In genomic region chr3:39388741-39389248, GRCh38 we compare ENCODE assay signal across 9 cellular contexts. TPM values are rescaled to one million over a fixed set of nuclear protein-coding genes. Genes with fewer than 3 reads are reported as not detected.
DNase-seq lines count a peak whose midpoint lies in the region; ATAC-seq and TF ChIP-seq lines count a peak whose summit lies in the region.
"Had no signal": no experiment of that assay in that cellular context is flagged by ENCODE, and none has a peak within 500 bp of the region (broad histone marks: within the 10 kb centered on the region; RNA-seq: fewer than 3 reads in every experiment).

No MANE protein-coding gene starts in this region.

- TF ChIP-seq CTCF in psoas muscle (IDR thresholded peaks at IDR 0.05): no peak

- 86 to 90% (median 89%) methylated on average over 2 of the region's 2 CpGs for WGBS in psoas muscle, 3 donors

- H3K36me3 ChIP-seq in psoas muscle (ENCODE audit: insufficient read depth in 1 of 2, low read depth in 1 of 2): peaks cover 12 to 49% of the 10 kb centered on the region in 2 donors

- H3K36me3 Mint-ChIP-seq in activated naive CD8-positive, alpha-beta T cell treated with anti-CD3 and anti-CD28 coated beads, Interleukin-2, amount 50 U/mL, for 24 hours (ENCODE audit: low read depth): peaks cover 50% of the 10 kb centered on the region

- H3K9me3 ChIP-seq in psoas muscle: no peaks in the 10 kb centered on the region
- H3K9me3 ChIP-seq: right atrium auricular region had no signal

- DNase-seq in activated naive CD8-positive, alpha-beta T cell treated with anti-CD3 and anti-CD28 coated beads, Interleukin-2, amount 50 U/mL, for 24 hours: no peak
- DNase-seq in psoas muscle (no peak), pons (ENCODE audit: low spot score) (no peak), Ammon's horn (ENCODE audit: low spot score) (no peak), mesenteric fat pad (ENCODE audit: low spot score) (no peak)

- peak; percentile 75 for ATAC-seq in GM18502 (IDR thresholded peaks at IDR 0.05; ENCODE audit: poor library complexity, unreplicated experiment)
- peak; percentile 72 for ATAC-seq in GM21367 (IDR thresholded peaks at IDR 0.05; ENCODE audit: unreplicated experiment)
- ATAC-seq in HG03196 (IDR thresholded peaks at IDR 0.05; ENCODE audit: unreplicated experiment): peak; percentile 78
- peak; percentile 35 for ATAC-seq in activated naive CD8-positive, alpha-beta T cell treated with anti-CD3 and anti-CD28 coated beads, Interleukin-2, amount 50 U/mL, for 24 hours
- no peak for ATAC-seq in psoas muscle

- H3K4me1 ChIP-seq in psoas muscle: peaks cover 16% of the 10 kb centered on the region

- H3K4me1 Mint-ChIP-seq in activated naive CD8-positive, alpha-beta T cell treated with anti-CD3 and anti-CD28 coated beads, Interleukin-2, amount 50 U/mL, for 24 hours: peaks cover 61% of the 10 kb centered on the region

- H3K27me3 Mint-ChIP-seq in activated naive CD8-positive, alpha-beta T cell treated with anti-CD3 and anti-CD28 coated beads, Interleukin-2, amount 50 U/mL, for 24 hours: no peaks in the 10 kb centered on the region

- peak overlapping the region; percentile 18 for H3K4me3 Mint-ChIP-seq in activated naive CD8-positive, alpha-beta T cell treated with anti-CD3 and anti-CD28 coated beads, Interleukin-2, amount 50 U/mL, for 24 hours

- peak overlapping the region; percentile 61 for H3K27ac Mint-ChIP-seq in activated naive CD8-positive, alpha-beta T cell treated with anti-CD3 and anti-CD28 coated beads, Interleukin-2, amount 50 U/mL, for 24 hours

- no peak overlapping the region for H3K27ac ChIP-seq in psoas muscle
- H3K27ac ChIP-seq: right atrium auricular region had no signal

- intact Hi-C loops in psoas muscle (cut with DNase I): loop anchor here (10.0 kb wide), 2 partner anchors 194 to 284 kb away; partner anchors contain the start of genes GORASP1 (in 1 of the 2), TTC21A (in 1 of the 2) and XIRP1 (in 1 of the 2)

- no peak overlapping the region for H3K4me3 ChIP-seq in psoas muscle
- H3K4me3 ChIP-seq: right atrium auricular region had no signal

- no peaks in the 10 kb centered on the region for H3K9me3 Mint-ChIP-seq in activated naive CD8-positive, alpha-beta T cell treated with anti-CD3 and anti-CD28 coated beads, Interleukin-2, amount 50 U/mL, for 24 hours

- no peaks in the 10 kb centered on the region for H3K27me3 ChIP-seq in psoas muscle (ENCODE audit: insufficient read depth in 3 of 3, low read length in 2 of 3)
- H3K27me3 ChIP-seq: right atrium auricular region had no signal

RNA-seq across cellular contexts. Expression of gene SLC25A38, which starts 5.6 kb away (rescaled TPM):
- total RNA-seq in psoas muscle (10 to 100 TPM; 24.9 to 34.8 (median 30.4) TPM), mesenteric fat pad (16.7 TPM)
- 10 to 100 TPM; 29.1 to 86.5 (median 31.1) TPM for polyA plus RNA-seq in psoas muscle

RNA-seq across cellular contexts. Expression of gene RPSA, which starts 17.7 kb away (rescaled TPM):
- total RNA-seq in psoas muscle (100 to 1,000 TPM; 285 to 738 (median 504) TPM), mesenteric fat pad (671 TPM)
- 1,000 to 10,000 TPM in 1 of 3 donors, 100 to 1,000 TPM in 2; 824 to 1,445 (median 961) TPM for polyA plus RNA-seq in psoas muscle

RNA-seq across cellular contexts. Expression of gene CCR8, which starts 59.3 kb away (rescaled TPM):
- total RNA-seq in psoas muscle (not detected), mesenteric fat pad (not detected)
- polyA plus RNA-seq in psoas muscle: not detected
- total RNA-seq: right atrium auricular region had no signal

Comparison
In these comparisons a context has a peak if more than half of its experiments do, and no peak if none do; other contexts are left out.
1. ATAC-seq: peak in GM18502 (single experiment), GM21367 (single experiment), HG03196 (single experiment) and activated naive CD8-positive, alpha-beta T cell treated with anti-CD3 and anti-CD28 coated beads, Interleukin-2, amount 50 U/mL, for 24 hours (single experiment); none in psoas muscle (0 of 4).